1 cellular context compared by ENCODE assay signal in the genomic region with DNA sequence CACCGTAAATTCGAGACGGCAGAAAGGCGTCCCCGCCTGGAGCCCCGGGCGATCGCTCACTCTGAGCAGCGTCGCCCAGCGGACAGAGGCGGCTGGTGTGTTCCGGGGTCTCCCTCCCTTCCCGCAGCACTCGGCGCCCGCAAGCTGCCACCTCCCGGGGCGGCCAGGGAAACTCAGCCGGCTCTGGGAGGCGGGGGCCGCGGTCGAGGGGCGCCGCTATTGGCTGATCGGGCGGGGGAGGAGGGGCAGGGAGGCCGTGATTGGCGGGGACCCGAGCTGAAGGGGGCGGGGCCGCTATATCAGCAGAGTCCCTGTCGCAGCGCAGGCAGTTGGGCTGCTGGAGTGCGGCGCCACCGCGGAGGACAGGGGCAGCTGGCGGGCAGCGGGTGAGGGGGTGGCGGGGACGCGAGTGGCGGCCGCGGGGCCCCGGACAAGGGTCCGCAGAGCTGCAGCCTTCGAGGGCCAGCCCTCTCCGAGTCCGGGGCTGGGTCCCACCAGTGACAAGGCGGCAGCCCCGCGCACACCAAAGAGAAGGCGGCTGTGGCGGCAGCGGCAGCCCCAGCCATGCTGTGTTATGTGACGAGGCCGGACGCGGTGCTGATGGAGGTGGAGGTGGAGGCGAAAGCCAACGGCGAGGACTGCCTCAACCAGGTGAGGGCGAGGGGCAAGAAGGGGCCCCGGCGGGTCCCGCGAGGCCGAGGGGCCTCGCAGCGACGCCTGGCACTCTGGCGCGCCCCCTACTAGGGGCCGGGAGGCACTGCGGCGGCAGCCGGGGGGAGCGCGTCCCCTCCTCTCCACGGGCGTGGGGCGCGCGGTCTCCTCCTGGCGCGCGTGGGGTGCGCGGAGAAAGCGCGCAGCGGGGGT.
A peak's percentile ranks its signal among the peaks of the same experiment; 100 is the strongest.
TF ChIP-seq lines count a peak whose summit lies in the region.

Gene MYLIP, plus strand, starts transcription at position 328 of the 864 bp plus-strand sequence. Its CDS starts 237 bp downstream, at position 565.

TF ChIP-seq in HepG2, 621 proteins besides CTCF, POLR2A, EP300 and RAD21 (continued from another document and continues in another):
- TF ChIP-seq AHDC1 (CRISPR knock-in tag; IDR thresholded peaks at IDR 0.05; ENCODE audit: borderline replicate concordance) (peak; percentile 42; the same call in 1 of the 2 replicates), ZNF672 (CRISPR knock-in tag; IDR thresholded peaks at IDR 0.05) (no peak; the same call in 1 of the 2 replicates), TFAP4 (IDR thresholded peaks at IDR 0.05; ENCODE audit: borderline replicate concordance, low read depth) (peak; percentile 19; the same call in 1 of the 2 replicates), ZNF263 (CRISPR knock-in tag; IDR thresholded peaks at IDR 0.05) (0 out of 2 replicates have a peak, but pooled peaks have one; percentile 44), HMG20B (CRISPR knock-in tag; conservative IDR thresholded peaks at IDR 0.05) (0 out of 2 replicates have a peak, but pooled peaks have one; percentile 15), PRDM4 (CRISPR knock-in tag; IDR thresholded peaks at IDR 0.05; ENCODE audit: borderline replicate concordance) (no peak; the same call in 1 of the 2 replicates), ZBTB7B (CRISPR knock-in tag; IDR thresholded peaks at IDR 0.05) (peak; percentile 46), MAZ (IDR thresholded peaks at IDR 0.05; ENCODE audit: borderline replicate concordance, low read depth, low read length) (peak; percentile 70; the same call in 1 of the 2 replicates), MAZ (CRISPR knock-in tag; IDR thresholded peaks at IDR 0.05; ENCODE audit: low read depth) (peak; percentile 90), MTF2 (CRISPR knock-in tag; IDR thresholded peaks at IDR 0.05; ENCODE audit: borderline replicate concordance) (peak; percentile 97), ZNF441 (CRISPR knock-in tag; IDR thresholded peaks at IDR 0.05; ENCODE audit: borderline replicate concordance) (peak; percentile 83), HNF4G (IDR thresholded peaks at IDR 0.05; ENCODE audit: borderline replicate concordance, low read depth, low read length) (no peak), HNF4G (CRISPR knock-in tag; IDR thresholded peaks at IDR 0.05; ENCODE audit: borderline replicate concordance, low read depth) (no peak), HNRNPH1 (optimal IDR thresholded peaks at IDR 0.05; ENCODE audit: low read depth, low read length) (no peak), ZBTB21 (CRISPR knock-in tag; IDR thresholded peaks at IDR 0.05) (no peak), ZBTB43 (CRISPR knock-in tag; conservative IDR thresholded peaks at IDR 0.05) (peak; percentile 59; the same call in 1 of the 2 replicates), ZMYM3 (CRISPR knock-in tag; IDR thresholded peaks at IDR 0.05) (peak; percentile 71), SATB2 (CRISPR knock-in tag; IDR thresholded peaks at IDR 0.05) (0 out of 2 replicates have a peak, but pooled peaks have one; percentile 34), UBTF (CRISPR knock-in tag; IDR thresholded peaks at IDR 0.05) (peak; percentile 81), RFX1 (IDR thresholded peaks at IDR 0.05) (no peak), ZNF512B (CRISPR knock-in tag; IDR thresholded peaks at IDR 0.05; ENCODE audit: borderline replicate concordance) (peak; percentile 95; the same call in 1 of the 2 replicates), ZNF614 (CRISPR knock-in tag; IDR thresholded peaks at IDR 0.05; ENCODE audit: borderline replicate concordance) (peak; percentile 88), ZNF678 (CRISPR knock-in tag; IDR thresholded peaks at IDR 0.05) (peak; percentile 55; the same call in 1 of the 2 replicates), ELF1 (CRISPR knock-in tag; IDR thresholded peaks at IDR 0.05) (peak; percentile 77; the same call in 1 of the 2 replicates), JUN (CRISPR knock-in tag; IDR thresholded peaks at IDR 0.05) (no peak; the same call in 1 of the 2 replicates)
- TF ChIP-seq, protein P1, sequence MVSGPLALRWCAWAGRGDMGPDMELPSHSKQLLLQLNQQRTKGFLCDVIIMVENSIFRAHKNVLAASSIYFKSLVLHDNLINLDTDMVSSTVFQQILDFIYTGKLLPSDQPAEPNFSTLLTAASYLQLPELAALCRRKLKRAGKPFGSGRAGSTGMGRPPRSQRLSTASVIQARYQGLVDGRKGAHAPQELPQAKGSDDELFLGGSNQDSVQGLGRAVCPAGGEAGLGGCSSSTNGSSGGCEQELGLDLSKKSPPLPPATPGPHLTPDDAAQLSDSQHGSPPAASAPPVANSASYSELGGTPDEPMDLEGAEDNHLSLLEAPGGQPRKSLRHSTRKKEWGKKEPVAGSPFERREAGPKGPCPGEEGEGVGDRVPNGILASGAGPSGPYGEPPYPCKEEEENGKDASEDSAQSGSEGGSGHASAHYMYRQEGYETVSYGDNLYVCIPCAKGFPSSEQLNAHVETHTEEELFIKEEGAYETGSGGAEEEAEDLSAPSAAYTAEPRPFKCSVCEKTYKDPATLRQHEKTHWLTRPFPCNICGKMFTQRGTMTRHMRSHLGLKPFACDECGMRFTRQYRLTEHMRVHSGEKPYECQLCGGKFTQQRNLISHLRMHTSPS (CRISPR knock-in tag; IDR thresholded peaks at IDR 0.05; ENCODE audit: low read depth), result peak; percentile 45; the same call in 1 of the 2 replicates
- TF ChIP-seq, protein P2, sequence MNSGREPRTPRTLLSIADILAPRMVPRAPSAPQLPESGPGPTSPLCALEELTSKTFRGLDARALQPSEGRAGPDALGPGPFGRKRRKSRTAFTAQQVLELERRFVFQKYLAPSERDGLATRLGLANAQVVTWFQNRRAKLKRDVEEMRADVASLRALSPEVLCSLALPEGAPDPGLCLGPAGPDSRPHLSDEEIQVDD (CRISPR knock-in tag; IDR thresholded peaks at IDR 0.05; ENCODE audit: borderline replicate concordance), result peak; percentile 73
- TF ChIP-seq, protein P3, sequence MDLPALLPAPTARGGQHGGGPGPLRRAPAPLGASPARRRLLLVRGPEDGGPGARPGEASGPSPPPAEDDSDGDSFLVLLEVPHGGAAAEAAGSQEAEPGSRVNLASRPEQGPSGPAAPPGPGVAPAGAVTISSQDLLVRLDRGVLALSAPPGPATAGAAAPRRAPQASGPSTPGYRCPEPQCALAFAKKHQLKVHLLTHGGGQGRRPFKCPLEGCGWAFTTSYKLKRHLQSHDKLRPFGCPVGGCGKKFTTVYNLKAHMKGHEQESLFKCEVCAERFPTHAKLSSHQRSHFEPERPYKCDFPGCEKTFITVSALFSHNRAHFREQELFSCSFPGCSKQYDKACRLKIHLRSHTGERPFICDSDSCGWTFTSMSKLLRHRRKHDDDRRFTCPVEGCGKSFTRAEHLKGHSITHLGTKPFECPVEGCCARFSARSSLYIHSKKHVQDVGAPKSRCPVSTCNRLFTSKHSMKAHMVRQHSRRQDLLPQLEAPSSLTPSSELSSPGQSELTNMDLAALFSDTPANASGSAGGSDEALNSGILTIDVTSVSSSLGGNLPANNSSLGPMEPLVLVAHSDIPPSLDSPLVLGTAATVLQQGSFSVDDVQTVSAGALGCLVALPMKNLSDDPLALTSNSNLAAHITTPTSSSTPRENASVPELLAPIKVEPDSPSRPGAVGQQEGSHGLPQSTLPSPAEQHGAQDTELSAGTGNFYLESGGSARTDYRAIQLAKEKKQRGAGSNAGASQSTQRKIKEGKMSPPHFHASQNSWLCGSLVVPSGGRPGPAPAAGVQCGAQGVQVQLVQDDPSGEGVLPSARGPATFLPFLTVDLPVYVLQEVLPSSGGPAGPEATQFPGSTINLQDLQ (CRISPR knock-in tag; IDR thresholded peaks at IDR 0.05), result 0 out of 2 replicates have a peak, but pooled peaks have one; percentile 78
